ENCODE assay signal across 14 cellular contexts in genomic region chr2:198042189-198042588, GRCh38.
DNase-seq lines count a peak whose midpoint lies in the region; ATAC-seq, FAIRE-seq and TF ChIP-seq lines count a peak whose summit lies in the region.
"Had no signal": no experiment of that assay in that cellular context is flagged by ENCODE, and none has a peak within 500 bp of the region (broad histone marks: within the 10 kb centered on the region; RNA-seq: fewer than 3 reads in every experiment).

No MANE protein-coding gene starts in this region.

- no peak overlapping the region for H3K56ac ChIP-seq in mesendoderm (ENCODE audit: low read length)

- no peak overlapping the region for H4K8ac ChIP-seq in mesendoderm (ENCODE audit: low read depth, low read length)

- TF ChIP-seq CTCF in Loucy (conservative IDR thresholded peaks at IDR 0.05; ENCODE audit: low read length): no peak
- TF ChIP-seq CTCF in A673 (conservative IDR thresholded peaks at IDR 0.05; ENCODE audit: low read depth, low read length): no peak
- TF ChIP-seq CTCF in left lung (IDR thresholded peaks at IDR 0.05): no peak

- H2BK5ac ChIP-seq in mesendoderm (ENCODE audit: low read length): no peak overlapping the region

- TF ChIP-seq POLR2A in GM12892 (IDR thresholded peaks at IDR 0.05; ENCODE audit: low read depth, low read length): no peak

- no peak overlapping the region for H2BK15ac ChIP-seq in mesendoderm (replicated peaks; ENCODE audit: low read depth)

- no peak overlapping the region for H2BK120ac ChIP-seq in mesendoderm (ENCODE audit: low read depth, low read length)

- CTCF ChIA-PET in A673 (lab: Charles Lee): no interaction called here

- H3K9me2 ChIP-seq in Loucy (replicated peaks; ENCODE audit: low read depth, low read length): no peaks in the 10 kb centered on the region

- no peak for DNase-seq in GM12892 (ENCODE audit: insufficient read length)
- no peak for DNase-seq in superior temporal gyrus (ENCODE audit: extremely low spot score)
- DNase-seq in A673 (ENCODE audit: low spot score): no peak
- DNase-seq in left lung: no peak
- DNase-seq in mesendoderm: no peak
- DNase-seq: activated CD4-positive, alpha-beta T cell treated with anti-CD3 and anti-CD28 coated beads for 48 hours; head of caudate nucleus; stimulated activated CD8-positive, alpha-beta memory T cell treated with anti-CD3 and anti-CD28 coated beads, Interleukin-4, amount 100 ng/mL, for 48 hours; SW 1271 had no signal

- H3K36me3 ChIP-seq in Loucy (ENCODE audit: insufficient read depth, low read length): no peaks in the 10 kb centered on the region
- H3K36me3 ChIP-seq in A673 (ENCODE audit: insufficient read depth, low read length, poor library complexity, severe bottlenecking): no peaks in the 10 kb centered on the region
- H3K36me3 ChIP-seq in left lung: no peaks in the 10 kb centered on the region
- H3K36me3 ChIP-seq in mesendoderm (ENCODE audit: control insufficient read depth, insufficient read depth, low read length): no peaks in the 10 kb centered on the region
- H3K36me3 ChIP-seq: vagina had no signal

- no TSS peak for BruUV-seq in A673 (replicated peaks; lab: Mats Ljungman, UMichigan)

- peak overlapping the region; percentile 57 for H2AFZ ChIP-seq in Loucy (ENCODE audit: low read length)

- peak; percentile 72 for FAIRE-seq in GM12892 (lab: Jason Lieb, UNC)

- H3F3A ChIP-seq in Loucy (ENCODE audit: low read depth): peaks cover 6% of the 10 kb centered on the region; the same call in 1 of the 2 replicates

- H3K4me2 ChIP-seq in Loucy (ENCODE audit: low read depth, low read length, poor library complexity, severe bottlenecking): peak overlapping the region; percentile 66
- no peak overlapping the region for H3K4me2 ChIP-seq in mesendoderm (ENCODE audit: low read length)

- no peak overlapping the region for H3K23ac ChIP-seq in mesendoderm (ENCODE audit: low read length)

- ATAC-seq in GM19328 (IDR thresholded peaks at IDR 0.05; ENCODE audit: unreplicated experiment) (peak; percentile 76), HG02642 (IDR thresholded peaks at IDR 0.05; ENCODE audit: poor library complexity, unreplicated experiment) (peak; percentile 61), left lung (no peak)
- ATAC-seq: left lobe of liver had no signal

- no peaks in the 10 kb centered on the region for H3K27me3 ChIP-seq in Loucy (ENCODE audit: insufficient read depth, low read length, poor library complexity, severe bottlenecking)
- H3K27me3 ChIP-seq in A673 (replicated peaks; ENCODE audit: insufficient read depth, low read depth, low read length, poor library complexity): peaks cover 3% of the 10 kb centered on the region
- no peaks in the 10 kb centered on the region for H3K27me3 ChIP-seq in left lung
- no peaks in the 10 kb centered on the region for H3K27me3 ChIP-seq in mesendoderm (ENCODE audit: insufficient read depth, low read length, poor library complexity)
- H3K27me3 ChIP-seq: vagina had no signal

- H3K9ac ChIP-seq in Loucy (ENCODE audit: low read depth, low read length, poor library complexity, severe bottlenecking) (no peak overlapping the region), mesendoderm (ENCODE audit: low read length) (no peak overlapping the region)

- H3K4me3 ChIP-seq in Loucy (ENCODE audit: low read length, poor library complexity, severe bottlenecking): peak overlapping the region; percentile 35
- no peak overlapping the region for H3K4me3 ChIP-seq in A673 (ENCODE audit: low read depth, low read length, poor library complexity, severe bottlenecking)
- no peak overlapping the region for H3K4me3 ChIP-seq in left lung
- no peak overlapping the region for H3K4me3 ChIP-seq in mesendoderm (ENCODE audit: low read length)
- H3K4me3 ChIP-seq: vagina had no signal

- no peak overlapping the region for H3K4ac ChIP-seq in mesendoderm (ENCODE audit: low read depth, low read length)

- POLR2A ChIA-PET in A673 (lab: Charles Lee; ENCODE audit: low non-redundant PET): no interaction called here

- H3K79me1 ChIP-seq in mesendoderm (ENCODE audit: low read length): no peaks in the 10 kb centered on the region

- no peak overlapping the region for H2AK5ac ChIP-seq in mesendoderm (ENCODE audit: low read length)

- H3K27ac ChIP-seq in A673 (ENCODE audit: low read depth, low read length, poor library complexity, severe bottlenecking) (no peak overlapping the region), left lung (no peak overlapping the region), mesendoderm (ENCODE audit: low read depth, low read length) (no peak overlapping the region)
- H3K27ac ChIP-seq: vagina had no signal

- H3K4me1 ChIP-seq in Loucy (ENCODE audit: insufficient read depth, low read length, poor library complexity, severe bottlenecking) (peaks cover 40% of the 10 kb centered on the region), A673 (ENCODE audit: insufficient read depth, low read length, poor library complexity, severe bottlenecking) (no peaks in the 10 kb centered on the region), left lung (no peaks in the 10 kb centered on the region), mesendoderm (ENCODE audit: control insufficient read depth, low read depth, low read length) (no peaks in the 10 kb centered on the region)
- H3K4me1 ChIP-seq: vagina had no signal

- WGBS in mesendoderm (ENCODE audit: extremely low coverage, insufficient coverage, low lambda C conversion rate): no CpG with 5 or more reads among the region's 1 CpG

- H4K5ac ChIP-seq in mesendoderm (ENCODE audit: low read length): no peak overlapping the region

- H3K18ac ChIP-seq in mesendoderm (ENCODE audit: low read length): no peak overlapping the region

- intact Hi-C loops in A673 (cut with micrococcal nuclease; ENCODE audit: unreplicated experiment) (no loop called here), left lung (cut with DNase I) (no loop called here)

- H3K9me3 ChIP-seq in Loucy (ENCODE audit: insufficient read depth, low read depth, low read length): no peaks in the 10 kb centered on the region
- H3K9me3 ChIP-seq in A673 (ENCODE audit: low read depth, low read length, poor library complexity, severe bottlenecking): no peaks in the 10 kb centered on the region
- no peaks in the 10 kb centered on the region for H3K9me3 ChIP-seq in left lung
- H3K9me3 ChIP-seq: vagina had no signal

- H3K79me2 ChIP-seq in Loucy (ENCODE audit: insufficient read depth, low read length) (no peaks in the 10 kb centered on the region), mesendoderm (ENCODE audit: control insufficient read depth, insufficient read depth, low read length) (no peaks in the 10 kb centered on the region)

- no peaks in the 10 kb centered on the region for H4K20me1 ChIP-seq in Loucy (ENCODE audit: insufficient read depth, low read length, poor library complexity, severe bottlenecking)
